In the genomic region with DNA sequence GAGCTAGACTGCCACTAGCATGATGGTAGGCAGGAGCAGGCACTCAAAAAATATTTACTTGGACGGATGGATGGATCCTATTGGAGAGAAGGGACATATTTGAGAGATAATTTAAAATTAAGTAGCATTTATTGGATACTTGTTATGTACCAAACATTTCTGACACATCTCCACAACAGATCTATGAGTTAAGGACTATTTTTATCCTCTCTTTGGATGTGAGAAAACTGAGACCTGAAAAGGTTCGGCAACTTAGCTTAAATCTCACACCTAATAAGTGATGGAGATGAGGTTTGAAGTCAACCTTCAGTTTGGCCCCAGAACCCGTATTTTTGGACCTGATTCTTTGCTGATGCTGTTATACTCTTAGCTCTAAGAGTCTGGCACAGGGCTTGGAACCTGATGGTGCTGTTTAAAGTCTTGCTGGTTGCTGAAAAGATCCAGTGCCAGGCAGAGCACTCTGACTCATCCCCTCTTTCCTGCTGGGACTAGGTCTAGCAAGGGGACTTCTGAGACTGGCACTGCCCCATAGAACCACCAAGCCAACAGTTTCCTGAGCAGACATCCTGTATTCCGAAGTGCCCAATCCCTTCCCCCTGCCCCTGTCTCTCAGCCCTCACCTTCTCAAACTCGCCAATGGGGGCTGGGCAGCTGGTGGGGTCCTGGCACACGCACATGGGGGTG, we compare ENCODE assay signal across 13 cellular contexts. TPM values are rescaled to one million over a fixed set of nuclear protein-coding genes. Genes with fewer than 3 reads are reported as not detected.
A peak's percentile ranks its signal among the peaks of the same experiment; 100 is the strongest.
DNase-seq lines count a peak whose midpoint lies in the region; ATAC-seq and TF ChIP-seq lines count a peak whose summit lies in the region.
"Had no signal": no experiment of that assay in that cellular context is flagged by ENCODE, and none has a peak within 500 bp of the region (broad histone marks: within the 10 kb centered on the region; RNA-seq: fewer than 3 reads in every experiment).

No MANE protein-coding gene starts in this region.

- no peaks in the 10 kb centered on the region for H3K79me2 ChIP-seq in PC-3 (ENCODE audit: low read length)

- no peak for TF ChIP-seq EP300 in suprapubic skin (IDR thresholded peaks at IDR 0.05)

- peak overlapping the region; percentile 20; the same call in 1 of the 2 replicates for H3K4me2 ChIP-seq in PC-3 (ENCODE audit: low read length)

- H2AFZ ChIP-seq in PC-3 (ENCODE audit: low read length), result peak overlapping the region; percentile 21; the same call in 1 of the 2 replicates

- H3K9me3 Mint-ChIP-seq in T-helper 2 cell treated with Interferon-gamma antibody and Interleukin-4, amounts not matched to agents 5 μg/mL and 100 μg/mL, for 36 hours, result no peaks in the 10 kb centered on the region
- H3K9me3 Mint-ChIP-seq: dendritic cell treated with granulocyte-macrophage colony-stimulating factor and Interleukin-4, amounts not matched to agents 40 ng/mL and 50 ng/mL, for 4 days had no signal

- no peak for TF ChIP-seq POLR2A in suprapubic skin (IDR thresholded peaks at IDR 0.05)

- no TSS peak for BruUV-seq in PC-3 (replicated peaks; lab: Mats Ljungman, UMichigan)

- TF ChIP-seq CTCF in PC-3 (conservative IDR thresholded peaks at IDR 0.05; ENCODE audit: low read depth, low read length), result no peak
- TF ChIP-seq CTCF in colonic mucosa (IDR thresholded peaks at IDR 0.05), result no peak
- TF ChIP-seq CTCF in lung (IDR thresholded peaks at IDR 0.05; ENCODE audit: control extremely low read depth, extremely low read depth), result no peak
- no peak for TF ChIP-seq CTCF in suprapubic skin (IDR thresholded peaks at IDR 0.05)

- peak; percentile 51 for DNase-seq in PC-3
- no peak for DNase-seq in colonic mucosa
- DNase-seq in lung (ENCODE audit: low spot score), result no peak
- DNase-seq in suprapubic skin (ENCODE audit: low spot score in 2 of 2), result no peak
- DNase-seq in NCI-H128 (lab: John Stamatoyannopoulos, UW; ENCODE audit: unreplicated experiment), result no peak
- DNase-seq in NCI-H748 treated with DMSO at 0.1 percent for 48 hours (lab: John Stamatoyannopoulos, UW), result no peak
- DNase-seq in NCI-H187 treated with DMSO at 0.1 percent for 48 hours (lab: John Stamatoyannopoulos, UW), result no peak
- DNase-seq in T-helper 2 cell treated with Interferon-gamma antibody and Interleukin-4, amounts not matched to agents 5 μg/mL and 100 μg/mL, for 36 hours (ENCODE audit: low spot score), result no peak
- DNase-seq: activated CD8-positive, alpha-beta memory T cell treated with anti-CD3 and anti-CD28 coated beads, Interleukin-2, amount 50 U/mL, for 4 hours; DMS79 treated with DMSO at 0.1 percent for 48 hours; NCI-H2171 treated with DMSO at 0.1 percent for 48 hours; stimulated activated CD4-positive, alpha-beta T cell treated with anti-CD3 and anti-CD28 coated beads, Interleukin-4, amount 100 ng/mL, for 1 hour had no signal

- H3K27ac ChIP-seq in PC-3 (ENCODE audit: low read length) (no peak overlapping the region), colonic mucosa (peak overlapping the region; percentile 67), lung (ENCODE audit: low read depth in 1 of 2, low read length in 1 of 2) (peak overlapping the region; percentile 61 to 86), suprapubic skin (peak overlapping the region; percentile 79)

- no peak overlapping the region for H3K27ac Mint-ChIP-seq in T-helper 2 cell treated with Interferon-gamma antibody and Interleukin-4, amounts not matched to agents 5 μg/mL and 100 μg/mL, for 36 hours
- H3K27ac Mint-ChIP-seq: dendritic cell treated with granulocyte-macrophage colony-stimulating factor and Interleukin-4, amounts not matched to agents 40 ng/mL and 50 ng/mL, for 4 days had no signal

- H3K4me1 ChIP-seq in PC-3 (ENCODE audit: insufficient read depth, low read length), result peaks cover 20% of the 10 kb centered on the region
- peaks cover 4% of the 10 kb centered on the region for H3K4me1 ChIP-seq in colonic mucosa
- peaks cover 0 to 37% of the 10 kb centered on the region in 2 donors for H3K4me1 ChIP-seq in lung (ENCODE audit: control insufficient read depth in 2 of 2, insufficient read depth in 2 of 2, low read length in 2 of 2)
- H3K4me1 ChIP-seq in suprapubic skin, result peaks cover 70% of the 10 kb centered on the region

- H3K36me3 ChIP-seq in PC-3 (ENCODE audit: low read depth, low read length), result no peaks in the 10 kb centered on the region
- H3K36me3 ChIP-seq in colonic mucosa, result no peaks in the 10 kb centered on the region
- peaks cover 6 to 45% of the 10 kb centered on the region in 2 donors for H3K36me3 ChIP-seq in lung (ENCODE audit: control insufficient read depth in 2 of 2, insufficient read depth in 2 of 2, low read length in 2 of 2)
- H3K36me3 ChIP-seq in suprapubic skin, result peaks cover 77% of the 10 kb centered on the region

- 56 to 60% methylated on average over 6 of the region's 6 CpGs for whole genome bisulfite sequencing in lung, 2 donors
- WGBS in suprapubic skin, result 53% methylated on average over 6 of the region's 6 CpGs

- H3K4me3 Mint-ChIP-seq in T-helper 2 cell treated with Interferon-gamma antibody and Interleukin-4, amounts not matched to agents 5 μg/mL and 100 μg/mL, for 36 hours, result no peak overlapping the region
- H3K4me3 Mint-ChIP-seq: dendritic cell treated with granulocyte-macrophage colony-stimulating factor and Interleukin-4, amounts not matched to agents 40 ng/mL and 50 ng/mL, for 4 days had no signal

- no peaks in the 10 kb centered on the region for H3K9me2 ChIP-seq in PC-3 (replicated peaks; ENCODE audit: low read length)

- H3K27me3 ChIP-seq in PC-3 (ENCODE audit: low read length) (no peaks in the 10 kb centered on the region), colonic mucosa (no peaks in the 10 kb centered on the region), lung (ENCODE audit: control insufficient read depth, insufficient read depth) (no peaks in the 10 kb centered on the region), suprapubic skin (no peaks in the 10 kb centered on the region)

- no peaks in the 10 kb centered on the region for H3K4me1 Mint-ChIP-seq in T-helper 2 cell treated with Interferon-gamma antibody and Interleukin-4, amounts not matched to agents 5 μg/mL and 100 μg/mL, for 36 hours (ENCODE audit: low read depth)

- CTCF ChIA-PET in PC-3 (lab: Charles Lee), result no interaction called here

- no peak overlapping the region for H3K9ac ChIP-seq in PC-3 (ENCODE audit: low read length)
- peak overlapping the region in 1 of 2 donors; percentile 1 for H3K9ac ChIP-seq in colonic mucosa (ENCODE audit: low read depth in 2 of 2, low read length in 2 of 2)

- intact Hi-C loops in PC-3 (cut with micrococcal nuclease) (no loop called here), colonic mucosa (cut with DNase I) (no loop called here)

- POLR2A ChIA-PET in PC-3 (lab: Charles Lee; ENCODE audit: unreplicated experiment), result no interaction called here

- no peaks in the 10 kb centered on the region for H3F3A ChIP-seq in PC-3 (ENCODE audit: low read length, unreplicated experiment)

- H3K27me3 Mint-ChIP-seq in T-helper 2 cell treated with Interferon-gamma antibody and Interleukin-4, amounts not matched to agents 5 μg/mL and 100 μg/mL, for 36 hours (ENCODE audit: low read depth), result peaks cover 6% of the 10 kb centered on the region
- H3K27me3 Mint-ChIP-seq: dendritic cell treated with granulocyte-macrophage colony-stimulating factor and Interleukin-4, amounts not matched to agents 40 ng/mL and 50 ng/mL, for 4 days had no signal

- H3K36me3 Mint-ChIP-seq in T-helper 2 cell treated with Interferon-gamma antibody and Interleukin-4, amounts not matched to agents 5 μg/mL and 100 μg/mL, for 36 hours (ENCODE audit: low read depth), result no peaks in the 10 kb centered on the region

- no peaks in the 10 kb centered on the region for H4K20me1 ChIP-seq in PC-3 (ENCODE audit: low read length)

- H3K4me3 ChIP-seq in PC-3 (ENCODE audit: low read length) (no peak overlapping the region), colonic mucosa (no peak overlapping the region), lung (no peak overlapping the region), suprapubic skin (no peak overlapping the region)

- ATAC-seq in PC-3, result peak; percentile 88
- ATAC-seq in lung (ENCODE audit: insufficient read depth, low FRiP score), result peak; percentile 24

- no peaks in the 10 kb centered on the region for H3K9me3 ChIP-seq in PC-3 (ENCODE audit: low read length)
- H3K9me3 ChIP-seq in colonic mucosa, result no peaks in the 10 kb centered on the region
- no peaks in the 10 kb centered on the region for H3K9me3 ChIP-seq in lung (ENCODE audit: control insufficient read depth in 2 of 2, insufficient read depth in 1 of 2, low read length in 1 of 2)
- H3K9me3 ChIP-seq in suprapubic skin, result no peaks in the 10 kb centered on the region

RNA-seq across cellular contexts. Expression of gene SPARC, which starts 15.6 kb away (rescaled TPM):
- total RNA-seq in PC-3 (2014; rRNA removed) (0.86 and 2.7 TPM in 2 replicates), colonic mucosa (100 to 1,000 TPM; 107 to 258 TPM), lung (1,000 to 10,000 TPM in 1 of 2 donors, 100 to 1,000 TPM in 1; 985 to 1,186 TPM), suprapubic skin (100 to 1,000 TPM; 265 to 337 (median 270) TPM)
- polyA plus RNA-seq in lung, result 100 to 1,000 TPM; 145 to 850 TPM

Comparison
In these comparisons a context has a peak if more than half of its experiments do, and no peak if none do; other contexts are left out.
1. RNA of gene SPARC, which starts 15.6 kb away (total RNA-seq): 985 to 1,186 TPM in lung, 265 to 337 TPM in suprapubic skin and 107 to 258 TPM in colonic mucosa; 0.86 to 2.7 TPM in PC-3; every median in the first group is over 10 times any median in the second.